Comparison of ENCODE assay signal across 11 cellular contexts in the genomic region with DNA sequence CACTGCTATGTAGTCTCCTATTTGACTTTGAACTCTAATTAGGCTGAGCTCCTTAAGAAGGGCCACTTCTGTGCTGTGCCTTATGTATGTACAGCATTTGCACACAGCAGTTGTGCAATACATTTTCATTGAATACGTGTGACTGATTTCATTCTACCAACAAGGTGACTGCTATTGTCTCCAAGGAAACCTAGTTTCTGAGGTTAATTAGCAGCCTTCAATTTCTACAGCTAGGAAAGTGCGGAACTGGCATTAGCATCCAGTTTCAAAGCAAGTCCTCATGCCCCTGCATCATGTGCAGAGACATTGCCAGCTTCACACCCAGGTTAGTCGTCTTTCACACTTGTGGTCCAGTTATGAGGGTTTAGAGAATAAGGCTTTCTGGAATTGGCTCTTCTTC. TPM values are rescaled to one million over a fixed set of nuclear protein-coding genes. Genes with fewer than 3 reads are reported as not detected.
A peak's percentile ranks its signal among the peaks of the same experiment; 100 is the strongest.
DNase-seq lines count a peak whose midpoint lies in the region; ATAC-seq and TF ChIP-seq lines count a peak whose summit lies in the region.
"Had no signal": no experiment of that assay in that cellular context is flagged by ENCODE, and none has a peak within 500 bp of the region (broad histone marks: within the 10 kb centered on the region; RNA-seq: fewer than 3 reads in every experiment).

No MANE protein-coding gene starts in this region.

- H4K20me1 ChIP-seq in OCI-LY3 (ENCODE audit: insufficient read depth, low read length) = peaks cover 66% of the 10 kb centered on the region
- peaks cover 67% of the 10 kb centered on the region for H4K20me1 ChIP-seq in neural progenitor cell (ENCODE audit: low read depth)

- ATAC-seq in GM19455 (IDR thresholded peaks at IDR 0.05; ENCODE audit: unreplicated experiment) (peak; percentile 35), naive B cell (ENCODE audit: low read depth in 2 of 2) (no peak)

- H3F3A ChIP-seq in neural progenitor cell (ENCODE audit: low read depth) = no peaks in the 10 kb centered on the region

- peaks cover 40% of the 10 kb centered on the region for H3K4me1 ChIP-seq in OCI-LY3 (ENCODE audit: low read length)
- H3K4me1 ChIP-seq in neural progenitor cell = peaks cover 25% of the 10 kb centered on the region

- H3K27me3 Mint-ChIP-seq in naive B cell (no peaks in the 10 kb centered on the region), neural progenitor cell (ENCODE audit: insufficient read depth, low read depth) (peaks cover 2% of the 10 kb centered on the region)

- no peak overlapping the region for H3K27ac ChIP-seq in OCI-LY3 (ENCODE audit: low read length)
- H3K27ac ChIP-seq in neural progenitor cell = no peak overlapping the region
- H3K27ac ChIP-seq: tibial nerve had no signal

- DNase-seq in NCI-H1105 treated with DMSO at 0.1 percent for 48 hours (lab: John Stamatoyannopoulos, UW) = peak; percentile 18
- no peak for DNase-seq in NCI-H1105 (lab: John Stamatoyannopoulos, UW)
- DNase-seq in naive B cell = no peak
- DNase-seq in amniotic stem cell (lab: John Stamatoyannopoulos, UW) = no peak
- no peak for DNase-seq in COLO829 (ENCODE audit: low spot score)
- no peak for DNase-seq in neural progenitor cell (ENCODE audit: low spot score)
- DNase-seq: 8988T, T-helper 9 cell had no signal

- TF ChIP-seq CTCF in OCI-LY3 (IDR thresholded peaks at IDR 0.05; ENCODE audit: low read depth, low read length) (no peak), neural progenitor cell (IDR thresholded peaks at IDR 0.05) (no peak)

- no peaks in the 10 kb centered on the region for H3K9me3 ChIP-seq in OCI-LY3 (ENCODE audit: insufficient read depth, low read length)
- H3K9me3 ChIP-seq in neural progenitor cell (ENCODE audit: low read depth) = no peaks in the 10 kb centered on the region
- H3K9me3 ChIP-seq: tibial nerve had no signal

- H3K79me2 ChIP-seq in OCI-LY3 (ENCODE audit: low read length) (peaks cover 64% of the 10 kb centered on the region), neural progenitor cell (ENCODE audit: low read depth) (peaks cover 95% of the 10 kb centered on the region)

- H3K36me3 Mint-ChIP-seq in naive B cell (peaks cover 9 to 16% of the 10 kb centered on the region in 2 donors), neural progenitor cell (peaks cover 33% of the 10 kb centered on the region)

- H3K4me2 ChIP-seq in OCI-LY3 (ENCODE audit: low read length) = 0 out of 2 replicates have a peak overlapping the region, but pooled peaks have one; percentile 27
- no peak overlapping the region for H3K4me2 ChIP-seq in neural progenitor cell

- H3K4me1 Mint-ChIP-seq in naive B cell (peaks cover 71 to 95% (median 90%) of the 10 kb centered on the region in 3 donors), neural progenitor cell (peaks cover 52% of the 10 kb centered on the region)

- H3K4me3 Mint-ChIP-seq in naive B cell (peak overlapping the region in 4 of 8 donors; percentile 25 to 82 (median 69)), neural progenitor cell (no peak overlapping the region)

- H3K9me3 Mint-ChIP-seq in naive B cell (peaks cover 0 to 3% (median 0%) of the 10 kb centered on the region in 7 donors), neural progenitor cell (peaks cover 6% of the 10 kb centered on the region)

- H3K9ac ChIP-seq in OCI-LY3 (ENCODE audit: low read length) = no peak overlapping the region
- no peak overlapping the region for H3K9ac ChIP-seq in neural progenitor cell

- peak overlapping the region; percentile 95 to 99 (median 98) for H3K27ac Mint-ChIP-seq in naive B cell
- H3K27ac Mint-ChIP-seq in neural progenitor cell = no peak overlapping the region

- H3K4me3 ChIP-seq in OCI-LY3 (ENCODE audit: low read length) = no peak overlapping the region
- H3K4me3 ChIP-seq in neural progenitor cell = no peak overlapping the region
- H3K4me3 ChIP-seq: tibial nerve had no signal

- H3K27me3 ChIP-seq in OCI-LY3 (ENCODE audit: low read depth, low read length) (no peaks in the 10 kb centered on the region), neural progenitor cell (no peaks in the 10 kb centered on the region)
- H3K27me3 ChIP-seq: tibial nerve had no signal

- H2AFZ ChIP-seq in OCI-LY3 (ENCODE audit: low read depth, low read length) = no peak overlapping the region
- H2AFZ ChIP-seq in neural progenitor cell (replicated peaks) = no peak overlapping the region

- H3K36me3 ChIP-seq in OCI-LY3 (replicated peaks; ENCODE audit: low read depth, low read length) (no peaks in the 10 kb centered on the region), neural progenitor cell (no peaks in the 10 kb centered on the region)
- H3K36me3 ChIP-seq: tibial nerve had no signal

RNA-seq across cellular contexts. Expression of a gene that starts 58.6 kb away (rescaled TPM):
- polyA plus RNA-seq in naive B cell (ENCODE audit: low read depth in 6 of 6) = 100 to 1,000 TPM in 1 of 6 donors, 10 to 100 TPM in 5; 70.7 to 108 (median 76.7) TPM
- total RNA-seq in neural progenitor cell (ENCODE audit: low replicate concordance) = 26.2 and 32.8 TPM in 2 replicates
